ENCODE assay signal across 1 cellular context in the genomic region with DNA sequence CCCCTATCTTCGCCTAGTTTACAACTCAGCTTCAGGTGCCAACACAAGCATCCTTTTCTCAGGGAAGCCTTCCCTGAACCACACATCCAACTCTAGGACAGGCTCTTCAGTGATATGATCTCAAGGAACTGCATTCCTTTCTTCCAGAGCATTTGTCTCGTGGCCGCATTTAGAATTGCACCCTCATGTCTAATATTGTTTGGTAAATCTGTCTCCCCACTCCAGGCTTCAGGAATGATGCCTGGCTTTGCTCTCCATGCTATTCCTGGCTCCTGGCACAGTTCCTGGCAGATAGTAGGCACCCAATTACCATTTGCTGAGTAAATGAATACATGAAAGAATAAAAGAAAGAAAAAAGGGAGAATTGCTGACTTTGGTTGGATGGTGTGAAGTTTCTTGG.
TF ChIP-seq lines count a peak whose summit lies in the region.

No MANE protein-coding gene starts in this region.

TF ChIP-seq in GM12878, 131 proteins besides CTCF, POLR2A, EP300 and RAD21:
- no peak for TF ChIP-seq POLR2AphosphoS2 (IDR thresholded peaks at IDR 0.05; ENCODE audit: low read depth, low read length)
- TF ChIP-seq, protein P1, sequence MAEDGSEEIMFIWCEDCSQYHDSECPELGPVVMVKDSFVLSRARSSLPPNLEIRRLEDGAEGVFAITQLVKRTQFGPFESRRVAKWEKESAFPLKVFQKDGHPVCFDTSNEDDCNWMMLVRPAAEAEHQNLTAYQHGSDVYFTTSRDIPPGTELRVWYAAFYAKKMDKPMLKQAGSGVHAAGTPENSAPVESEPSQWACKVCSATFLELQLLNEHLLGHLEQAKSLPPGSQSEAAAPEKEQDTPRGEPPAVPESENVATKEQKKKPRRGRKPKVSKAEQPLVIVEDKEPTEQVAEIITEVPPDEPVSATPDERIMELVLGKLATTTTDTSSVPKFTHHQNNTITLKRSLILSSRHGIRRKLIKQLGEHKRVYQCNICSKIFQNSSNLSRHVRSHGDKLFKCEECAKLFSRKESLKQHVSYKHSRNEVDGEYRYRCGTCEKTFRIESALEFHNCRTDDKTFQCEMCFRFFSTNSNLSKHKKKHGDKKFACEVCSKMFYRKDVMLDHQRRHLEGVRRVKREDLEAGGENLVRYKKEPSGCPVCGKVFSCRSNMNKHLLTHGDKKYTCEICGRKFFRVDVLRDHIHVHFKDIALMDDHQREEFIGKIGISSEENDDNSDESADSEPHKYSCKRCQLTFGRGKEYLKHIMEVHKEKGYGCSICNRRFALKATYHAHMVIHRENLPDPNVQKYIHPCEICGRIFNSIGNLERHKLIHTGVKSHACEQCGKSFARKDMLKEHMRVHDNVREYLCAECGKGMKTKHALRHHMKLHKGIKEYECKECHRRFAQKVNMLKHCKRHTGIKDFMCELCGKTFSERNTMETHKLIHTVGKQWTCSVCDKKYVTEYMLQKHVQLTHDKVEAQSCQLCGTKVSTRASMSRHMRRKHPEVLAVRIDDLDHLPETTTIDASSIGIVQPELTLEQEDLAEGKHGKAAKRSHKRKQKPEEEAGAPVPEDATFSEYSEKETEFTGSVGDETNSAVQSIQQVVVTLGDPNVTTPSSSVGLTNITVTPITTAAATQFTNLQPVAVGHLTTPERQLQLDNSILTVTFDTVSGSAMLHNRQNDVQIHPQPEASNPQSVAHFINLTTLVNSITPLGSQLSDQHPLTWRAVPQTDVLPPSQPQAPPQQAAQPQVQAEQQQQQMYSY (CRISPR knock-in tag; IDR thresholded peaks at IDR 0.05): no peak
- no peak for TF ChIP-seq FOXM1 (IDR thresholded peaks at IDR 0.05; ENCODE audit: low read depth, low read length)
- TF ChIP-seq, protein P2, sequence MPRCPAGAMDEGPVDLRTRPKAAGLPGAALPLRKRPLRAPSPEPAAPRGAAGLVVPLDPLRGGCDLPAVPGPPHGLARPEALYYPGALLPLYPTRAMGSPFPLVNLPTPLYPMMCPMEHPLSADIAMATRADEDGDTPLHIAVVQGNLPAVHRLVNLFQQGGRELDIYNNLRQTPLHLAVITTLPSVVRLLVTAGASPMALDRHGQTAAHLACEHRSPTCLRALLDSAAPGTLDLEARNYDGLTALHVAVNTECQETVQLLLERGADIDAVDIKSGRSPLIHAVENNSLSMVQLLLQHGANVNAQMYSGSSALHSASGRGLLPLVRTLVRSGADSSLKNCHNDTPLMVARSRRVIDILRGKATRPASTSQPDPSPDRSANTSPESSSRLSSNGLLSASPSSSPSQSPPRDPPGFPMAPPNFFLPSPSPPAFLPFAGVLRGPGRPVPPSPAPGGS (IDR thresholded peaks at IDR 0.05; ENCODE audit: borderline replicate concordance, insufficient read depth, low read depth, low read length, poor library complexity, severe bottlenecking): no peak
- TF ChIP-seq, protein P3, sequence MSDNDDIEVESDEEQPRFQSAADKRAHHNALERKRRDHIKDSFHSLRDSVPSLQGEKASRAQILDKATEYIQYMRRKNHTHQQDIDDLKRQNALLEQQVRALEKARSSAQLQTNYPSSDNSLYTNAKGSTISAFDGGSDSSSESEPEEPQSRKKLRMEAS (IDR thresholded peaks at IDR 0.05; ENCODE audit: low read depth, low read length): no peak
- no peak for TF ChIP-seq MYC (IDR thresholded peaks at IDR 0.05; ENCODE audit: insufficient read depth, insufficient read length, insufficient replicate concordance, low read length, severe bottlenecking)
- TF ChIP-seq NR2C2 (IDR thresholded peaks at IDR 0.05; ENCODE audit: borderline replicate concordance, control insufficient read depth, insufficient read length, low read depth): no peak
